ENCODE assay signal across 1 cellular context in the genomic region with DNA sequence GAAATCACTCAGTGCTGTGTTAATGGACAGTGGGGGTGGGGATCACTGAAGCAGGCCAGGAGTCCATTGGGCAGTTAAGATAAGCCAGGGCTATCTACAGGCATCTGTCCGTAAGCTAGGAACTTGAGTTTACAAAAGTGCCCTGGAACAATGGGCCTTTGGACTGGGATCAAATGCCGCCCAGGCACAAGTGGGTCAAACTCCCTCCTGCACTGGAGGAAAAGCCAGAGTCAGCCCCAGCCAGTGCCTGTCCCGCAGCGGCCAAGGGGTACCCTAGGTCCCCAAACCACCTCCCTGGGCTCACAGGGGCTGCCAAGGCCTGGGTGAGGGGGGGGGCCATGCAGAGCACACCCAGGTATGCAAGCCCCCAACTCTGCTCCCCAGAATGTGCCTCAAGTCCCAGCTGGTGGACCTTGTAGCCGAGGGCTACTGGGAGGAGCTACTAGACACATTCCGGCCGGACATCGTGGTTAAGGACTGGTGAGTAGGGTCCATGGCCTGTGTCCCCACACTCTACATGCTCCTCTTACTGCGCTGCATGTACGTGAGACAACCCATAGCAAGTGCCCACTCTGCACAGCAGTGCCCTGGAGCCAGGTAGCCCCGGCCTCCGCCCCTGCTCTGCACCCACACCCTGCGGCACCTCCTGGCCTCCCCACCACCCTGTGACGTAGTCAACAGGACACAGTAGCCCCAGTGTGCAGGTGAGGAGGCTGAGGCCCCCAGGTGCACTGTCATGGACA.
TF ChIP-seq lines count a peak whose summit lies in the region.

No MANE protein-coding gene starts in this region.

TF ChIP-seq in K562, 482 proteins besides CTCF, POLR2A, EP300 and RAD21 (continued from another document and continues in another):
- TF ChIP-seq, protein P1, sequence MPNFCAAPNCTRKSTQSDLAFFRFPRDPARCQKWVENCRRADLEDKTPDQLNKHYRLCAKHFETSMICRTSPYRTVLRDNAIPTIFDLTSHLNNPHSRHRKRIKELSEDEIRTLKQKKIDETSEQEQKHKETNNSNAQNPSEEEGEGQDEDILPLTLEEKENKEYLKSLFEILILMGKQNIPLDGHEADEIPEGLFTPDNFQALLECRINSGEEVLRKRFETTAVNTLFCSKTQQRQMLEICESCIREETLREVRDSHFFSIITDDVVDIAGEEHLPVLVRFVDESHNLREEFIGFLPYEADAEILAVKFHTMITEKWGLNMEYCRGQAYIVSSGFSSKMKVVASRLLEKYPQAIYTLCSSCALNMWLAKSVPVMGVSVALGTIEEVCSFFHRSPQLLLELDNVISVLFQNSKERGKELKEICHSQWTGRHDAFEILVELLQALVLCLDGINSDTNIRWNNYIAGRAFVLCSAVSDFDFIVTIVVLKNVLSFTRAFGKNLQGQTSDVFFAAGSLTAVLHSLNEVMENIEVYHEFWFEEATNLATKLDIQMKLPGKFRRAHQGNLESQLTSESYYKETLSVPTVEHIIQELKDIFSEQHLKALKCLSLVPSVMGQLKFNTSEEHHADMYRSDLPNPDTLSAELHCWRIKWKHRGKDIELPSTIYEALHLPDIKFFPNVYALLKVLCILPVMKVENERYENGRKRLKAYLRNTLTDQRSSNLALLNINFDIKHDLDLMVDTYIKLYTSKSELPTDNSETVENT (CRISPR knock-in tag; IDR thresholded peaks at IDR 0.05) = no peak
- TF ChIP-seq GATA2 (CRISPR knock-in tag; IDR thresholded peaks at IDR 0.05) (peak; percentile 96), HMGN3 (IDR thresholded peaks at IDR 0.05; ENCODE audit: borderline replicate concordance, extremely low read depth, insufficient read length, low read depth, low read length) (peak; percentile 51), ZNF324 (CRISPR knock-in tag; IDR thresholded peaks at IDR 0.05) (no peak), ZSCAN32 (CRISPR knock-in tag; IDR thresholded peaks at IDR 0.05) (no peak), ZNF311 (CRISPR knock-in tag; IDR thresholded peaks at IDR 0.05) (no peak), HNRNPUL1 (IDR thresholded peaks at IDR 0.05; ENCODE audit: low read length) (no peak), ZNF41 (CRISPR knock-in tag; conservative IDR thresholded peaks at IDR 0.05) (no peak), ZNF165 (CRISPR knock-in tag; IDR thresholded peaks at IDR 0.05; ENCODE audit: borderline replicate concordance) (no peak), ATF1 (CRISPR knock-in tag; IDR thresholded peaks at IDR 0.05) (no peak), ATF1 (tag; IDR thresholded peaks at IDR 0.05) (0 out of 2 replicates have a peak, but pooled peaks have one; percentile 19), NONO (IDR thresholded peaks at IDR 0.05; ENCODE audit: low read depth in 2 of 2, low read length in 1 of 2) (peak in 1 of 2 experiments; percentile 27; a peak in 1 of 4 replicates), ARID1B (IDR thresholded peaks at IDR 0.05) (peak; percentile 96), ETV6 (IDR thresholded peaks at IDR 0.05; ENCODE audit: borderline replicate concordance in 1 of 2, low read depth in 2 of 2, low read length in 1 of 2) (0 out of 4 replicates have a peak, but pooled peaks of 1 of the 2 experiments have one; percentile 38), ETV6 (CRISPR knock-in tag; IDR thresholded peaks at IDR 0.05; ENCODE audit: borderline replicate concordance) (no peak), NCOR1 (IDR thresholded peaks at IDR 0.05) (peak; percentile 83), SETDB1 (IDR thresholded peaks at IDR 0.05; ENCODE audit: low read length) (no peak), COPS2 (conservative IDR thresholded peaks at IDR 0.05) (no peak), HDAC6 (IDR thresholded peaks at IDR 0.05; ENCODE audit: low read depth, low read length) (no peak), CHD1 (IDR thresholded peaks at IDR 0.05; ENCODE audit: low read length) (no peak), NFXL1 (CRISPR knock-in tag; IDR thresholded peaks at IDR 0.05) (no peak), CHD4 (IDR thresholded peaks at IDR 0.05; ENCODE audit: insufficient read depth, insufficient replicate concordance, low read depth, low read length, poor library complexity, severe bottlenecking) (no peak), ZNF57 (CRISPR knock-in tag; IDR thresholded peaks at IDR 0.05) (no peak), CBFA2T3 (IDR thresholded peaks at IDR 0.05) (peak; percentile 93), ZNF436 (CRISPR knock-in tag; IDR thresholded peaks at IDR 0.05) (no peak), NCOA4 (IDR thresholded peaks at IDR 0.05; ENCODE audit: partially characterized antibody) (no peak), ZC3H8 (IDR thresholded peaks at IDR 0.05) (no peak), U2AF1 (optimal IDR thresholded peaks at IDR 0.05; ENCODE audit: low read depth, low read length) (no peak), ZNF263 (CRISPR knock-in tag; IDR thresholded peaks at IDR 0.05; ENCODE audit: borderline replicate concordance) (no peak), FOS (IDR thresholded peaks at IDR 0.05; ENCODE audit: extremely low read depth, insufficient read length) (no peak)
- TF ChIP-seq, protein P2, sequence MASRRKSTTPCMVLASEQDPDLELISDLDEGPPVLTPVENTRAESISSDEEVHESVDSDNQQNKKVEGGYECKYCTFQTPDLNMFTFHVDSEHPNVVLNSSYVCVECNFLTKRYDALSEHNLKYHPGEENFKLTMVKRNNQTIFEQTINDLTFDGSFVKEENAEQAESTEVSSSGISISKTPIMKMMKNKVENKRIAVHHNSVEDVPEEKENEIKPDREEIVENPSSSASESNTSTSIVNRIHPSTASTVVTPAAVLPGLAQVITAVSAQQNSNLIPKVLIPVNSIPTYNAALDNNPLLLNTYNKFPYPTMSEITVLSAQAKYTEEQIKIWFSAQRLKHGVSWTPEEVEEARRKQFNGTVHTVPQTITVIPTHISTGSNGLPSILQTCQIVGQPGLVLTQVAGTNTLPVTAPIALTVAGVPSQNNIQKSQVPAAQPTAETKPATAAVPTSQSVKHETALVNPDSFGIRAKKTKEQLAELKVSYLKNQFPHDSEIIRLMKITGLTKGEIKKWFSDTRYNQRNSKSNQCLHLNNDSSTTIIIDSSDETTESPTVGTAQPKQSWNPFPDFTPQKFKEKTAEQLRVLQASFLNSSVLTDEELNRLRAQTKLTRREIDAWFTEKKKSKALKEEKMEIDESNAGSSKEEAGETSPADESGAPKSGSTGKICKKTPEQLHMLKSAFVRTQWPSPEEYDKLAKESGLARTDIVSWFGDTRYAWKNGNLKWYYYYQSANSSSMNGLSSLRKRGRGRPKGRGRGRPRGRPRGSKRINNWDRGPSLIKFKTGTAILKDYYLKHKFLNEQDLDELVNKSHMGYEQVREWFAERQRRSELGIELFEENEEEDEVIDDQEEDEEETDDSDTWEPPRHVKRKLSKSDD (conservative IDR thresholded peaks at IDR 0.05; ENCODE audit: low read length) = no peak
- TF ChIP-seq, protein P3, sequence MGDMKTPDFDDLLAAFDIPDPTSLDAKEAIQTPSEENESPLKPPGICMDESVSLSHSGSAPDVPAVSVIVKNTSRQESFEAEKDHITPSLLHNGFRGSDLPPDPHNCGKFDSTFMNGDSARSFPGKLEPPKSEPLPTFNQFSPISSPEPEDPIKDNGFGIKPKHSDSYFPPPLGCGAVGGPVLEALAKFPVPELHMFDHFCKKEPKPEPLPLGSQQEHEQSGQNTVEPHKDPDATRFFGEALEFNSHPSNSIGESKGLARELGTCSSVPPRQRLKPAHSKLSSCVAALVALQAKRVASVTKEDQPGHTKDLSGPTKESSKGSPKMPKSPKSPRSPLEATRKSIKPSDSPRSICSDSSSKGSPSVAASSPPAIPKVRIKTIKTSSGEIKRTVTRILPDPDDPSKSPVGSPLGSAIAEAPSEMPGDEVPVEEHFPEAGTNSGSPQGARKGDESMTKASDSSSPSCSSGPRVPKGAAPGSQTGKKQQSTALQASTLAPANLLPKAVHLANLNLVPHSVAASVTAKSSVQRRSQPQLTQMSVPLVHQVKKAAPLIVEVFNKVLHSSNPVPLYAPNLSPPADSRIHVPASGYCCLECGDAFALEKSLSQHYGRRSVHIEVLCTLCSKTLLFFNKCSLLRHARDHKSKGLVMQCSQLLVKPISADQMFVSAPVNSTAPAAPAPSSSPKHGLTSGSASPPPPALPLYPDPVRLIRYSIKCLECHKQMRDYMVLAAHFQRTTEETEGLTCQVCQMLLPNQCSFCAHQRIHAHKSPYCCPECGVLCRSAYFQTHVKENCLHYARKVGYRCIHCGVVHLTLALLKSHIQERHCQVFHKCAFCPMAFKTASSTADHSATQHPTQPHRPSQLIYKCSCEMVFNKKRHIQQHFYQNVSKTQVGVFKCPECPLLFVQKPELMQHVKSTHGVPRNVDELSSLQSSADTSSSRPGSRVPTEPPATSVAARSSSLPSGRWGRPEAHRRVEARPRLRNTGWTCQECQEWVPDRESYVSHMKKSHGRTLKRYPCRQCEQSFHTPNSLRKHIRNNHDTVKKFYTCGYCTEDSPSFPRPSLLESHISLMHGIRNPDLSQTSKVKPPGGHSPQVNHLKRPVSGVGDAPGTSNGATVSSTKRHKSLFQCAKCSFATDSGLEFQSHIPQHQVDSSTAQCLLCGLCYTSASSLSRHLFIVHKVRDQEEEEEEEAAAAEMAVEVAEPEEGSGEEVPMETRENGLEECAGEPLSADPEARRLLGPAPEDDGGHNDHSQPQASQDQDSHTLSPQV (IDR thresholded peaks at IDR 0.05) = no peak
- TF ChIP-seq, protein P4, sequence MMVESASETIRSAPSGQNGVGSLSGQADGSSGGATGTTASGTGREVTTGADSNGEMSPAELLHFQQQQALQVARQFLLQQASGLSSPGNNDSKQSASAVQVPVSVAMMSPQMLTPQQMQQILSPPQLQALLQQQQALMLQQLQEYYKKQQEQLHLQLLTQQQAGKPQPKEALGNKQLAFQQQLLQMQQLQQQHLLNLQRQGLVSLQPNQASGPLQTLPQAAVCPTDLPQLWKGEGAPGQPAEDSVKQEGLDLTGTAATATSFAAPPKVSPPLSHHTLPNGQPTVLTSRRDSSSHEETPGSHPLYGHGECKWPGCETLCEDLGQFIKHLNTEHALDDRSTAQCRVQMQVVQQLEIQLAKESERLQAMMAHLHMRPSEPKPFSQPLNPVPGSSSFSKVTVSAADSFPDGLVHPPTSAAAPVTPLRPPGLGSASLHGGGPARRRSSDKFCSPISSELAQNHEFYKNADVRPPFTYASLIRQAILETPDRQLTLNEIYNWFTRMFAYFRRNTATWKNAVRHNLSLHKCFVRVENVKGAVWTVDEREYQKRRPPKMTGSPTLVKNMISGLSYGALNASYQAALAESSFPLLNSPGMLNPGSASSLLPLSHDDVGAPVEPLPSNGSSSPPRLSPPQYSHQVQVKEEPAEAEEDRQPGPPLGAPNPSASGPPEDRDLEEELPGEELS (CRISPR knock-in tag; IDR thresholded peaks at IDR 0.05; ENCODE audit: borderline replicate concordance) = no peak
- TF ChIP-seq, protein P5, sequence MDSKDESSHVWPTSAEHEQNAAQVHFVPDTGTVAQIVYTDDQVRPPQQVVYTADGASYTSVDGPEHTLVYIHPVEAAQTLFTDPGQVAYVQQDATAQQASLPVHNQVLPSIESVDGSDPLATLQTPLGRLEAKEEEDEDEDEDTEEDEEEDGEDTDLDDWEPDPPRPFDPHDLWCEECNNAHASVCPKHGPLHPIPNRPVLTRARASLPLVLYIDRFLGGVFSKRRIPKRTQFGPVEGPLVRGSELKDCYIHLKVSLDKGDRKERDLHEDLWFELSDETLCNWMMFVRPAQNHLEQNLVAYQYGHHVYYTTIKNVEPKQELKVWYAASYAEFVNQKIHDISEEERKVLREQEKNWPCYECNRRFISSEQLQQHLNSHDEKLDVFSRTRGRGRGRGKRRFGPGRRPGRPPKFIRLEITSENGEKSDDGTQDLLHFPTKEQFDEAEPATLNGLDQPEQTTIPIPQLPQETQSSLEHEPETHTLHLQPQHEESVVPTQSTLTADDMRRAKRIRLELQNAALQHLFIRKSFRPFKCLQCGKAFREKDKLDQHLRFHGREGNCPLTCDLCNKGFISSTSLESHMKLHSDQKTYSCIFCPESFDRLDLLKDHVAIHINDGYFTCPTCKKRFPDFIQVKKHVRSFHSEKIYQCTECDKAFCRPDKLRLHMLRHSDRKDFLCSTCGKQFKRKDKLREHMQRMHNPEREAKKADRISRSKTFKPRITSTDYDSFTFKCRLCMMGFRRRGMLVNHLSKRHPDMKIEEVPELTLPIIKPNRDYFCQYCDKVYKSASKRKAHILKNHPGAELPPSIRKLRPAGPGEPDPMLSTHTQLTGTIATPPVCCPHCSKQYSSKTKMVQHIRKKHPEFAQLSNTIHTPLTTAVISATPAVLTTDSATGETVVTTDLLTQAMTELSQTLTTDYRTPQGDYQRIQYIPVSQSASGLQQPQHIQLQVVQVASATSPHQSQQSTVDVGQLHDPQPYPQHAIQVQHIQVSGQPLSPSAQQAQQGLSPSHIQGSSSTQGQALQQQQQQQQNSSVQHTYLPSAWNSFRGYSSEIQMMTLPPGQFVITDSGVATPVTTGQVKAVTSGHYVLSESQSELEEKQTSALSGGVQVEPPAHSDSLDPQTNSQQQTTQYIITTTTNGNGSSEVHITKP (IDR thresholded peaks at IDR 0.05; ENCODE audit: partially characterized antibody) = no peak
- TF ChIP-seq, protein P6, sequence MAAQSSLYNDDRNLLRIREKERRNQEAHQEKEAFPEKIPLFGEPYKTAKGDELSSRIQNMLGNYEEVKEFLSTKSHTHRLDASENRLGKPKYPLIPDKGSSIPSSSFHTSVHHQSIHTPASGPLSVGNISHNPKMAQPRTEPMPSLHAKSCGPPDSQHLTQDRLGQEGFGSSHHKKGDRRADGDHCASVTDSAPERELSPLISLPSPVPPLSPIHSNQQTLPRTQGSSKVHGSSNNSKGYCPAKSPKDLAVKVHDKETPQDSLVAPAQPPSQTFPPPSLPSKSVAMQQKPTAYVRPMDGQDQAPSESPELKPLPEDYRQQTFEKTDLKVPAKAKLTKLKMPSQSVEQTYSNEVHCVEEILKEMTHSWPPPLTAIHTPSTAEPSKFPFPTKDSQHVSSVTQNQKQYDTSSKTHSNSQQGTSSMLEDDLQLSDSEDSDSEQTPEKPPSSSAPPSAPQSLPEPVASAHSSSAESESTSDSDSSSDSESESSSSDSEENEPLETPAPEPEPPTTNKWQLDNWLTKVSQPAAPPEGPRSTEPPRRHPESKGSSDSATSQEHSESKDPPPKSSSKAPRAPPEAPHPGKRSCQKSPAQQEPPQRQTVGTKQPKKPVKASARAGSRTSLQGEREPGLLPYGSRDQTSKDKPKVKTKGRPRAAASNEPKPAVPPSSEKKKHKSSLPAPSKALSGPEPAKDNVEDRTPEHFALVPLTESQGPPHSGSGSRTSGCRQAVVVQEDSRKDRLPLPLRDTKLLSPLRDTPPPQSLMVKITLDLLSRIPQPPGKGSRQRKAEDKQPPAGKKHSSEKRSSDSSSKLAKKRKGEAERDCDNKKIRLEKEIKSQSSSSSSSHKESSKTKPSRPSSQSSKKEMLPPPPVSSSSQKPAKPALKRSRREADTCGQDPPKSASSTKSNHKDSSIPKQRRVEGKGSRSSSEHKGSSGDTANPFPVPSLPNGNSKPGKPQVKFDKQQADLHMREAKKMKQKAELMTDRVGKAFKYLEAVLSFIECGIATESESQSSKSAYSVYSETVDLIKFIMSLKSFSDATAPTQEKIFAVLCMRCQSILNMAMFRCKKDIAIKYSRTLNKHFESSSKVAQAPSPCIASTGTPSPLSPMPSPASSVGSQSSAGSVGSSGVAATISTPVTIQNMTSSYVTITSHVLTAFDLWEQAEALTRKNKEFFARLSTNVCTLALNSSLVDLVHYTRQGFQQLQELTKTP (IDR thresholded peaks at IDR 0.05; ENCODE audit: low read depth in 1 of 2, partially characterized antibody in 2 of 2) = no peak
